Comparison of ENCODE assay signal across 15 cellular contexts in the genomic region with DNA sequence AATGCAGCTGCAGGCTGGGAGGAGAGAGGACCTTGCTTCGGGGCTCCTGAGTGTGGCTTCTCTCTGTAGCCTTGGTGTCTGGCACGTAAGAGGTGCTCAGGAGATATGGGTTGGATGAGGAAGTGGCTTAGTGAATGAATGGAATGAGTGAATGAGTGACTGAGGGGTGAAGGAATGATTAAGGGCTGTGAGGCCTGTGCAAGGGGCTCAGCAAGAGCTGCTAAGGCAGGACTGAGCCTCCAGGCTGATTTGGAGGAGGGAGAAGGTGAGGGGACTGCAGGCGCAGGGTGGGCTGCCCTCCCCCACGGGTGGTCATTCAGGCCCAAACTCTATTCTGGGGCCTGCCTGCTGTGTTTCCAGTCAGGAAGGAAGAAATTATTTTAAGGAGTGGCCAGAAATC. TPM values are rescaled to one million over a fixed set of nuclear protein-coding genes. Genes with fewer than 3 reads are reported as not detected.
DNase-seq lines count a peak whose midpoint lies in the region; ATAC-seq, FAIRE-seq and TF ChIP-seq lines count a peak whose summit lies in the region.
"Had no signal": no experiment of that assay in that cellular context is flagged by ENCODE, and none has a peak within 500 bp of the region (broad histone marks: within the 10 kb centered on the region; RNA-seq: fewer than 3 reads in every experiment).

No MANE protein-coding gene starts in this region.

- no peak overlapping the region for H2AK5ac ChIP-seq in neuronal stem cell (ENCODE audit: low read depth, low read length)

- peaks cover 7% of the 10 kb centered on the region for H3K4me1 Mint-ChIP-seq in MCF 10A (ENCODE audit: insufficient read depth, unreplicated experiment)
- H3K4me1 Mint-ChIP-seq: IgD-negative memory B cell had no signal

- ATAC-seq in K562, result no peak; the same call in 1 of the 3 replicates
- ATAC-seq: HCT116 had no signal

- H3K9me1 ChIP-seq in K562 (ENCODE audit: control insufficient read depth, insufficient read depth, low read length), result no peaks in the 10 kb centered on the region

- H4K20me1 ChIP-seq in K562 (replicated peaks; ENCODE audit: control insufficient read depth, insufficient read depth, low read length) (no peaks in the 10 kb centered on the region), MM.1S (ENCODE audit: insufficient read depth, low read length) (no peaks in the 10 kb centered on the region)

- no peak overlapping the region for H2BK5ac ChIP-seq in neuronal stem cell (ENCODE audit: low read length)

- H3K14ac ChIP-seq in neuronal stem cell (ENCODE audit: low read length), result no peak overlapping the region

- no peak for TF ChIP-seq CTCF in breast epithelium (IDR thresholded peaks at IDR 0.05)
- no peak for TF ChIP-seq CTCF in MCF 10A (IDR thresholded peaks at IDR 0.05; ENCODE audit: unreplicated experiment)
- TF ChIP-seq CTCF in K562 (IDR thresholded peaks at IDR 0.05 in 2 of 3, conservative IDR thresholded peaks at IDR 0.05 in 1 of 3; ENCODE audit: insufficient read depth in 2 of 3, low read depth in 1 of 3, low read length in 3 of 3), result no peak
- no peak for TF ChIP-seq CTCF in MM.1S (IDR thresholded peaks at IDR 0.05; ENCODE audit: low read length)
- no peak for TF ChIP-seq CTCF in ascending aorta (IDR thresholded peaks at IDR 0.05)

- H3K79me2 ChIP-seq in K562 (ENCODE audit: control insufficient read depth, insufficient read depth, low read length) (no peaks in the 10 kb centered on the region), MM.1S (ENCODE audit: low read length) (no peaks in the 10 kb centered on the region)

- H3K27ac ChIP-seq in breast epithelium (peak overlapping the region; percentile 58 to 76), K562 (ENCODE audit: extremely low read depth, low read depth, low read length) (no peak overlapping the region), neuronal stem cell (replicated peaks; ENCODE audit: low read length) (no peak overlapping the region), MM.1S (ENCODE audit: low read length) (no peak overlapping the region), ascending aorta (no peak overlapping the region)

- H4K91ac ChIP-seq in neuronal stem cell (ENCODE audit: low read depth, low read length, poor library complexity), result no peak overlapping the region

- no peaks in the 10 kb centered on the region for H3K9me2 ChIP-seq in MM.1S (replicated peaks; ENCODE audit: insufficient read depth, low read length)

- H2AFZ ChIP-seq in K562 (ENCODE audit: low read depth, low read length) (peak overlapping the region; percentile 68), neuronal stem cell (ENCODE audit: low read length) (peak overlapping the region; percentile 40), MM.1S (ENCODE audit: low read length) (no peak overlapping the region)

- POLR2A ChIA-PET in MCF 10A (lab: Yijun Ruan, JAX) (no interaction called here), K562 (lab: Yijun Ruan, JAX) (interaction anchor here (0.6 to 2.0 kb wide), 3 partner anchors 10 to 694 kb away, joined by 3 to 9 read pairs (median 6); no protein-coding TSS in a partner anchor)

- FAIRE-seq in K562 (lab: Jason Lieb, UNC), result no peak

- H3K4me2 ChIP-seq in K562 (ENCODE audit: insufficient read depth, low read length) (no peak overlapping the region), neuronal stem cell (ENCODE audit: insufficient read depth, low read length, poor library complexity, severe bottlenecking) (no peak overlapping the region), MM.1S (ENCODE audit: low read depth, low read length) (no peak overlapping the region)

- no peak overlapping the region for H2BK12ac ChIP-seq in neuronal stem cell (ENCODE audit: low read length)

- in situ Hi-C loops in K562 (cut with MboI), result no loop called here

- no peak for TF ChIP-seq RAD21 in K562 (CRISPR knock-in tag; conservative IDR thresholded peaks at IDR 0.05 in 1 of 2, IDR thresholded peaks at IDR 0.05 in 1 of 2)

- intact Hi-C loops in breast epithelium (cut with DNase I; ENCODE audit: low total_unique reads), result no loop called here
- intact Hi-C loops in MCF 10A (cut with micrococcal nuclease), result no loop called here
- intact Hi-C loops in K562 (cut with micrococcal nuclease), result no loop called here
- intact Hi-C loops in ascending aorta (cut with DNase I), result no loop called here

- H3K4me3 Mint-ChIP-seq in MCF 10A (ENCODE audit: unreplicated experiment), result no peak overlapping the region
- H3K4me3 Mint-ChIP-seq: CD14-positive monocyte, IgD-negative memory B cell had no signal

- H3K36me3 ChIP-seq in breast epithelium (no peaks in the 10 kb centered on the region), K562 (ENCODE audit: control insufficient read depth, insufficient read depth, low read length) (no peaks in the 10 kb centered on the region), neuronal stem cell (replicated peaks in 1 of 2; ENCODE audit: control insufficient read depth in 2 of 2, insufficient read depth in 2 of 2, low read length in 2 of 2) (no peaks in the 10 kb centered on the region), MM.1S (replicated peaks; ENCODE audit: insufficient read depth, low read length) (no peaks in the 10 kb centered on the region), ascending aorta (no peaks in the 10 kb centered on the region)

- no peak for DNase-seq in breast epithelium (ENCODE audit: low spot score in 2 of 2)
- DNase-seq in MCF 10A (ENCODE audit: unreplicated experiment), result no peak
- DNase-seq in K562 (ENCODE audit: extremely low read depth in 1 of 4, low spot score in 3 of 4), result no peak
- no peak for DNase-seq in neuronal stem cell (ENCODE audit: low spot score)
- DNase-seq in MM.1S, result no peak
- DNase-seq in foreskin melanocyte, result no peak
- DNase-seq in ascending aorta (ENCODE audit: low spot score in 2 of 2), result no peak
- DNase-seq in stimulated activated naive CD4-positive, alpha-beta T cell treated with Interleukin-2 at 50 U/mL for 16 hours (lab: John Stamatoyannopoulos, UW), result no peak
- DNase-seq: COR-L47, NCI-H1105, NCI-H1694 treated with DMSO at 0.1 percent for 48 hours, NCI-H748 treated with DMSO at 0.1 percent for 48 hours had no signal

- H3K27me3 Mint-ChIP-seq in MCF 10A (ENCODE audit: insufficient read depth, unreplicated experiment), result no peaks in the 10 kb centered on the region
- H3K27me3 Mint-ChIP-seq: IgD-negative memory B cell had no signal

- H3F3A ChIP-seq in MM.1S (ENCODE audit: insufficient read depth, low read length), result no peaks in the 10 kb centered on the region

- H3K27me3 ChIP-seq in breast epithelium (no peaks in the 10 kb centered on the region), K562 (ENCODE audit: control insufficient read depth in 2 of 2, insufficient read depth in 2 of 2, low read length in 2 of 2) (no peaks in the 10 kb centered on the region), neuronal stem cell (ENCODE audit: control insufficient read depth in 3 of 3, insufficient read depth in 3 of 3, low read depth in 1 of 3, low read length in 3 of 3) (no peaks in the 10 kb centered on the region), MM.1S (replicated peaks; ENCODE audit: insufficient read depth, low read length) (no peaks in the 10 kb centered on the region), ascending aorta (no peaks in the 10 kb centered on the region)

- BruUV-seq in MCF 10A (replicated peaks; lab: Mats Ljungman, UMichigan) (no TSS peak), K562 (replicated peaks; lab: Mats Ljungman, UMichigan) (no TSS peak)

- no peak for TF ChIP-seq EP300 in K562 (IDR thresholded peaks at IDR 0.05; ENCODE audit: low read length)

- no peaks in the 10 kb centered on the region for H3K36me3 Mint-ChIP-seq in MCF 10A (ENCODE audit: insufficient read depth, unreplicated experiment)
- H3K36me3 Mint-ChIP-seq: CD14-positive monocyte, IgD-negative memory B cell had no signal

- no peak overlapping the region for H3K23ac ChIP-seq in neuronal stem cell (ENCODE audit: low read depth, low read length, poor library complexity)

- 65% methylated on average over 4 of the region's 4 CpGs for WGBS in K562 (ENCODE audit: insufficient coverage, low coverage, missing lambda C conversion rate)
- no CpG with 5 or more reads among the region's 4 CpGs for WGBS in neuronal stem cell (ENCODE audit: extremely low coverage in 2 of 2, insufficient read length in 2 of 2, insufficient replicate concordance in 1 of 2), 2 donors

- H3K4ac ChIP-seq in neuronal stem cell (ENCODE audit: low read length), result no peak overlapping the region

- no peak overlapping the region for H3K4me3 ChIP-seq in breast epithelium
- no peak overlapping the region for H3K4me3 ChIP-seq in K562
- no peak overlapping the region for H3K4me3 ChIP-seq in neuronal stem cell (ENCODE audit: low read length in 2 of 2)
- no peak overlapping the region for H3K4me3 ChIP-seq in MM.1S (ENCODE audit: low read length)
- no peak overlapping the region for H3K4me3 ChIP-seq in ascending aorta

- CTCF ChIA-PET in MCF 10A (lab: Yijun Ruan, JAX), result no interaction called here
- CTCF ChIA-PET in K562 (lab: Yijun Ruan, JAX; ENCODE audit: low intra/inter-chr PET ratio), result no interaction called here

- H3K9ac ChIP-seq in K562 (ENCODE audit: insufficient read depth in 1 of 2, low read depth in 2 of 2, low read length in 2 of 2) (no peak overlapping the region), neuronal stem cell (ENCODE audit: low read depth, low read length, poor library complexity) (no peak overlapping the region), MM.1S (ENCODE audit: low read length) (no peak overlapping the region)

- no peak overlapping the region for H2BK15ac ChIP-seq in neuronal stem cell (ENCODE audit: low read length)

- TF ChIP-seq POLR2A in breast epithelium (IDR thresholded peaks at IDR 0.05), result no peak
- TF ChIP-seq POLR2A in K562 (conservative IDR thresholded peaks at IDR 0.05), result no peak

- peak overlapping the region; percentile 57 for H3K18ac ChIP-seq in neuronal stem cell (ENCODE audit: low read length)

- no peaks in the 10 kb centered on the region for H3K79me1 ChIP-seq in neuronal stem cell (ENCODE audit: low read depth, low read length)

- H4K8ac ChIP-seq in neuronal stem cell (ENCODE audit: low read depth, low read length), result no peak overlapping the region

- H3K9me3 ChIP-seq in breast epithelium, result no peaks in the 10 kb centered on the region
- no peaks in the 10 kb centered on the region for H3K9me3 ChIP-seq in K562 (replicated peaks; ENCODE audit: control insufficient read depth, insufficient read depth, low read depth, low read length)
- no peaks in the 10 kb centered on the region for H3K9me3 ChIP-seq in neuronal stem cell (replicated peaks in 1 of 2; ENCODE audit: control insufficient read depth in 2 of 2, insufficient read depth in 1 of 2, low read depth in 1 of 2, low read length in 2 of 2)
- no peaks in the 10 kb centered on the region for H3K9me3 ChIP-seq in MM.1S (replicated peaks; ENCODE audit: insufficient read depth, low read length)
- H3K9me3 ChIP-seq in ascending aorta, result no peaks in the 10 kb centered on the region

- no peak overlapping the region for H3K27ac Mint-ChIP-seq in MCF 10A (ENCODE audit: low read depth, unreplicated experiment)

- H3K4me1 ChIP-seq in breast epithelium (no peaks in the 10 kb centered on the region), K562 (replicated peaks in 1 of 2; ENCODE audit: control insufficient read depth in 2 of 2, insufficient read depth in 2 of 2, low read length in 2 of 2) (peaks cover 0 to 9% of the 10 kb centered on the region in 2 experiments; a peak in 2 of 5 replicates), neuronal stem cell (ENCODE audit: control insufficient read depth in 2 of 2, insufficient read depth in 1 of 2, low read depth in 1 of 2, low read length in 2 of 2) (peaks cover 0 to 5% of the 10 kb centered on the region in 2 donors), MM.1S (ENCODE audit: low read length) (no peaks in the 10 kb centered on the region), ascending aorta (no peaks in the 10 kb centered on the region)

- H3K9me3 Mint-ChIP-seq in MCF 10A (ENCODE audit: unreplicated experiment), result no peaks in the 10 kb centered on the region
- H3K9me3 Mint-ChIP-seq: CD14-positive monocyte, IgD-negative memory B cell had no signal

- peak overlapping the region; percentile 72 for H2BK120ac ChIP-seq in neuronal stem cell (ENCODE audit: low read depth, low read length)

RNA-seq across cellular contexts. Expression of a gene that starts 49.7 kb away (rescaled TPM):
- 10 to 100 TPM; 41.0 to 45.2 (median 41.3) TPM for total RNA-seq in breast epithelium
- total RNA-seq in MCF 10A (2022), result 28.1 and 33.9 TPM in 2 replicates
- 32.4 and 44.3 TPM in 2 replicates for total RNA-seq in K562 (2011; cell fraction: chromatin; rRNA removed; ENCODE audit: low replicate concordance)
- total RNA-seq in K562 (2011; cell fraction: nucleolus; rRNA removed), result 9.3 and 10.0 TPM in 2 replicates
- total RNA-seq in K562 (2011; cell fraction: nucleoplasm; rRNA removed), result 15.6 and 26.2 TPM in 2 replicates
- total RNA-seq in K562 (2014; rRNA removed), result 4.6 and 6.2 TPM in 2 replicates
- 8.8 and 10.5 TPM in 2 replicates for total RNA-seq in K562 (2014; rRNA removed; fragmentation: Illumina TruSeq; extraction: Trizol)
- 7.9 and 8.2 TPM in 2 replicates for total RNA-seq in K562 (2015; rRNA removed; fragmentation: Illumina TruSeq; extraction: Trizol)
- total RNA-seq in K562 (2021), result 7.2 and 7.6 TPM in 2 replicates
- polyA plus RNA-seq in K562 (2011; rRNA removed), result 16.1 and 16.7 TPM in 2 replicates
- polyA plus RNA-seq in K562 (2011; cell fraction: cytosol; rRNA removed), result 7.1 and 15.1 TPM in 2 replicates
- 5.7 and 7.9 TPM in 2 replicates for polyA plus RNA-seq in K562 (2011; cell fraction: nucleus; rRNA removed)
- 3.2 and 5.0 TPM in 2 replicates for polyA plus RNA-seq in K562 (2012)
- 5.4 and 6.2 TPM in 2 replicates for polyA plus RNA-seq in K562 (2014; fragmentation: Illumina TruSeq; extraction: Trizol)
- polyA plus RNA-seq in K562 (2014; fragmentation: Nextera tagmentation; extraction: Ambion mirVana), result 1 to 10 TPM; 2.7 to 2.8 TPM
- polyA plus RNA-seq in K562 (2014; rRNA removed), result 5.5 and 5.7 TPM in 2 replicates
- 28.0 and 29.4 TPM in 2 replicates for polyA minus RNA-seq in K562 (2011; rRNA and poly(A)+ RNA removed)
- 6.9 and 9.4 TPM in 2 replicates for polyA minus RNA-seq in K562 (2011; cell fraction: cytosol; rRNA and poly(A)+ RNA removed)
- polyA minus RNA-seq in K562 (2011; cell fraction: nucleus; rRNA and poly(A)+ RNA removed), result 3.5 and 9.0 TPM in 2 replicates
- 11.4 TPM for polyA plus RNA-seq in neuronal stem cell (2013, experiment 1 of 2)
- 12.2 TPM for polyA plus RNA-seq in neuronal stem cell (2013, experiment 2 of 2)
- 16.5 TPM for total RNA-seq in ascending aorta

Comparison
In these comparisons a context has a peak if more than half of its experiments do, and no peak if none do; other contexts are left out.
1. H3K27ac ChIP-seq: peak in breast epithelium (2 of 2); none in K562 (single experiment), neuronal stem cell (single experiment), MM.1S (single experiment) and ascending aorta (0 of 2).